In genomic region chr1:29708818-29709710, GRCh38 we compare ENCODE assay signal across 9 cellular contexts.
DNase-seq lines count a peak whose midpoint lies in the region; ATAC-seq and TF ChIP-seq lines count a peak whose summit lies in the region.
"Had no signal": no experiment of that assay in that cellular context is flagged by ENCODE, and none has a peak within 500 bp of the region (broad histone marks: within the 10 kb centered on the region; RNA-seq: fewer than 3 reads in every experiment).

No MANE protein-coding gene starts in this region.

- peaks cover 17% of the 10 kb centered on the region for H3K27me3 Mint-ChIP-seq in neural progenitor cell (ENCODE audit: insufficient read depth, low read depth)
- H3K27me3 Mint-ChIP-seq in H9 (ENCODE audit: low read depth) = peaks cover 12% of the 10 kb centered on the region

- H3K4me2 ChIP-seq in neural progenitor cell (peak overlapping the region; percentile 14), H9 (ENCODE audit: insufficient read depth, insufficient read length, low read length) (no peak overlapping the region)

- no peaks in the 10 kb centered on the region for H3K36me3 Mint-ChIP-seq in neural progenitor cell
- no peaks in the 10 kb centered on the region for H3K36me3 Mint-ChIP-seq in H9 (ENCODE audit: insufficient read depth in 1 of 3, low read depth in 3 of 3)
- H3K36me3 Mint-ChIP-seq: naive B cell had no signal

- H3K18ac ChIP-seq in H9 (ENCODE audit: insufficient read length, low read depth, low read length) = no peak overlapping the region

- H2BK12ac ChIP-seq in H9 (ENCODE audit: insufficient read length, low read depth, low read length) = no peak overlapping the region

- no peak overlapping the region for H3T11ph ChIP-seq in H9 (ENCODE audit: low read length)

- no CpG with 5 or more reads among the region's 12 CpGs for WGBS in H9 (ENCODE audit: extremely low coverage, insufficient read length, low lambda C conversion rate)

- H2BK5ac ChIP-seq in H9 (ENCODE audit: insufficient read length, low read length) = no peak overlapping the region

- no peak overlapping the region for H3K56ac ChIP-seq in H9 (ENCODE audit: insufficient read length, low read depth, low read length)

- H3K9ac ChIP-seq in neural progenitor cell (no peak overlapping the region), H9 (ENCODE audit: extremely low read depth, insufficient read length, low read length) (no peak overlapping the region)

- H3K4me3 Mint-ChIP-seq in neural progenitor cell (peak overlapping the region; percentile 14), H9 (no peak overlapping the region; a peak in 1 of 5 replicates)
- H3K4me3 Mint-ChIP-seq: naive B cell had no signal

- DNase-seq in EH (ENCODE audit: low read depth) (peak; percentile 95), NCI-H1417 treated with DMSO at 0.1 percent for 48 hours (lab: John Stamatoyannopoulos, UW) (peak; percentile 54), amniotic epithelial cell (ENCODE audit: low read depth) (peak; percentile 38), neural progenitor cell (ENCODE audit: low spot score) (peak; percentile 10), KG1 (lab: John Stamatoyannopoulos, UW) (no peak), left colon (no peak), H9 (no peak)
- DNase-seq: naive B cell had no signal

- peak overlapping the region; percentile 13 for H3K27ac ChIP-seq in neural progenitor cell
- H3K27ac ChIP-seq in H9 (ENCODE audit: insufficient read length, low read depth, low read length) = no peak overlapping the region

- H3K9me3 Mint-ChIP-seq in neural progenitor cell = peaks cover 2% of the 10 kb centered on the region
- no peaks in the 10 kb centered on the region; a peak in 1 of 5 replicates for H3K9me3 Mint-ChIP-seq in H9

- H3K4me1 Mint-ChIP-seq in neural progenitor cell (peaks cover 57% of the 10 kb centered on the region), H9 (peaks cover 22 to 32% of the 10 kb centered on the region in 2 experiments)

- H3K23me2 ChIP-seq in H9 (ENCODE audit: insufficient read length, low read depth, low read length, poor library complexity, severe bottlenecking) = no peaks in the 10 kb centered on the region

- no peak overlapping the region for H2AK5ac ChIP-seq in H9 (ENCODE audit: insufficient read length, low read length)

- H3K14ac ChIP-seq in H9 (ENCODE audit: insufficient read depth, low read length) = no peak overlapping the region; the same call in 1 of the 2 replicates

- H4K20me1 ChIP-seq in neural progenitor cell (ENCODE audit: low read depth) = no peaks in the 10 kb centered on the region
- H4K20me1 ChIP-seq in H9 (ENCODE audit: control insufficient read depth, insufficient read depth, insufficient read length) = no peaks in the 10 kb centered on the region

- peak overlapping the region; percentile 48 for H3K27ac Mint-ChIP-seq in neural progenitor cell
- peak overlapping the region in 1 of 3 experiments; percentile 42; a peak in 3 of 7 replicates for H3K27ac Mint-ChIP-seq in H9

- TF ChIP-seq CTCF in neural progenitor cell (IDR thresholded peaks at IDR 0.05) = no peak
- no peak for TF ChIP-seq CTCF in H9 (conservative IDR thresholded peaks at IDR 0.05)

- H4K91ac ChIP-seq in H9 (ENCODE audit: insufficient read length, low read depth, low read length) = no peak overlapping the region

- H3K23ac ChIP-seq in H9 (ENCODE audit: insufficient read length, low read depth, low read length) = no peak overlapping the region

- H4K5ac ChIP-seq in H9 (ENCODE audit: insufficient read length, low read depth, low read length) = no peak overlapping the region

- ATAC-seq in GM19035 (IDR thresholded peaks at IDR 0.05; ENCODE audit: unreplicated experiment) = no peak
- ATAC-seq in left colon = no peak

- no peak overlapping the region for H2BK15ac ChIP-seq in H9 (ENCODE audit: low read depth, low read length)

- peaks cover 12% of the 10 kb centered on the region for H3F3A ChIP-seq in neural progenitor cell (ENCODE audit: low read depth)

- peaks cover 27% of the 10 kb centered on the region for H3K4me1 ChIP-seq in neural progenitor cell
- H3K4me1 ChIP-seq in H9 (ENCODE audit: insufficient read depth, low read length) = no peaks in the 10 kb centered on the region

- H3K79me2 ChIP-seq in neural progenitor cell (ENCODE audit: low read depth) (no peaks in the 10 kb centered on the region), H9 (ENCODE audit: insufficient read depth, low read length) (no peaks in the 10 kb centered on the region)

- intact Hi-C loops in left colon (cut with DNase I, micrococcal nuclease) = no loop called here

- H3K4ac ChIP-seq in H9 (ENCODE audit: low read depth, low read length) = no peak overlapping the region

- no peak overlapping the region for H2BK120ac ChIP-seq in H9 (ENCODE audit: low read depth, low read length, poor library complexity, severe bottlenecking)

- H3K4me3 ChIP-seq in neural progenitor cell = no peak overlapping the region

- H2BK20ac ChIP-seq in H9 (ENCODE audit: low read depth, low read length, poor library complexity, severe bottlenecking) = no peak overlapping the region

- H3K27me3 ChIP-seq in neural progenitor cell (no peaks in the 10 kb centered on the region), H9 (ENCODE audit: insufficient read depth, low read length) (no peaks in the 10 kb centered on the region)

- H2AFZ ChIP-seq in neural progenitor cell (replicated peaks) (no peak overlapping the region), H9 (ENCODE audit: low read length) (no peak overlapping the region)

- H3K79me1 ChIP-seq in H9 (ENCODE audit: insufficient read depth, low read depth, low read length, poor library complexity, severe bottlenecking) = no peaks in the 10 kb centered on the region

- H3K36me3 ChIP-seq in neural progenitor cell = no peaks in the 10 kb centered on the region

- H3K9me3 ChIP-seq in neural progenitor cell (ENCODE audit: low read depth) (no peaks in the 10 kb centered on the region), H9 (ENCODE audit: control insufficient read depth, low read depth, low read length) (no peaks in the 10 kb centered on the region)

- H4K8ac ChIP-seq in H9 (replicated peaks; ENCODE audit: insufficient read length, low read depth, low read length) = no peak overlapping the region

Comparison
In these comparisons a context has a peak if more than half of its experiments do, and no peak if none do; other contexts are left out.
1. DNase-seq: peak in EH (single experiment), NCI-H1417 treated with DMSO at 0.1 percent for 48 hours (single experiment), amniotic epithelial cell (single experiment) and neural progenitor cell (single experiment); none in KG1 (single experiment), left colon (0 of 2) and H9 (single experiment).